ENCODE assay signal across 1 cellular context in genomic region chr6:36674942-36675341, GRCh38.
TF ChIP-seq lines count a peak whose summit lies in the region.

No MANE protein-coding gene starts in this region.

TF ChIP-seq in HepG2, 621 proteins besides CTCF, POLR2A, EP300 and RAD21:
- TF ChIP-seq MIER2 (CRISPR knock-in tag; IDR thresholded peaks at IDR 0.05) (no peak), JUND (CRISPR knock-in tag; IDR thresholded peaks at IDR 0.05) (peak; percentile 40; the same call in 1 of the 2 replicates)
